In the genomic region with DNA sequence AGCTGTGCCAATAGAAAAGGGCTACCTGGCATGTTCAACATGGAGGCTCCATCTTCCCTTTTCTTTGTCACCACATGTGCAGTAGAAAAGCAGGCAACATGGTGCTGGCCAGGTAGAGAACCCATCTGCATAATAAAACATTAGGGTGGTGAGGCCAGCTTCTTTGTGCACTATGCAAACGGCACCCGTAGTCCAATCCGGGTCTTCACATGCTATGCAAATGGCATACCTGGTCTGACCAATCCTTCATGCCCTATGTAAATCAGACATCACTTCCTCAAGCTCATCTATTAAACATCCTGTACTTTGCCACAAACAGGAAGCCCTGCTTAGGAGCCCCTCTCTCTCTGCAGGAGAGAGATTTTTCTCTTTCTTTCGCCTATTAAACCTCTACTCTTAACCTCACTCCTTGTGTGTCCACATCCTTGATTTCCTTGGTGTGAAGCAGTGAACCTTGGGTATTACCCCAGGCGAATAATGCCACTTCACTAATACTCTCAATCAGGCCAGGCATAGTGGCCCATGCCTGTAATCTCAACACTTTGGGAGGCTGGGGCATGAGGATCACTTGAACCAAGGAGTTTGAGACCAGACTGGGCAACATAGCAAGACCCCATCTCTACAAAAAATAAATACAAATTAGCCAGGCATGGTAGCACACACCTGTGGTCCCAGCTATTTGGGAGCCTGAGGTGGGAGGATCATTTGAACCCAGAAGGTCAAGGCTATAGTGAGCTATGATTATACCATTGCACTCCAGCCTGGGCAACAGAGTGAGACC, we compare ENCODE assay signal across 1 cellular context.
TF ChIP-seq lines count a peak whose summit lies in the region.

No MANE protein-coding gene starts in this region.

TF ChIP-seq in GM23338, 12 proteins besides CTCF, POLR2A, EP300 and RAD21 (continued from another document):
- TF ChIP-seq, protein P1, sequence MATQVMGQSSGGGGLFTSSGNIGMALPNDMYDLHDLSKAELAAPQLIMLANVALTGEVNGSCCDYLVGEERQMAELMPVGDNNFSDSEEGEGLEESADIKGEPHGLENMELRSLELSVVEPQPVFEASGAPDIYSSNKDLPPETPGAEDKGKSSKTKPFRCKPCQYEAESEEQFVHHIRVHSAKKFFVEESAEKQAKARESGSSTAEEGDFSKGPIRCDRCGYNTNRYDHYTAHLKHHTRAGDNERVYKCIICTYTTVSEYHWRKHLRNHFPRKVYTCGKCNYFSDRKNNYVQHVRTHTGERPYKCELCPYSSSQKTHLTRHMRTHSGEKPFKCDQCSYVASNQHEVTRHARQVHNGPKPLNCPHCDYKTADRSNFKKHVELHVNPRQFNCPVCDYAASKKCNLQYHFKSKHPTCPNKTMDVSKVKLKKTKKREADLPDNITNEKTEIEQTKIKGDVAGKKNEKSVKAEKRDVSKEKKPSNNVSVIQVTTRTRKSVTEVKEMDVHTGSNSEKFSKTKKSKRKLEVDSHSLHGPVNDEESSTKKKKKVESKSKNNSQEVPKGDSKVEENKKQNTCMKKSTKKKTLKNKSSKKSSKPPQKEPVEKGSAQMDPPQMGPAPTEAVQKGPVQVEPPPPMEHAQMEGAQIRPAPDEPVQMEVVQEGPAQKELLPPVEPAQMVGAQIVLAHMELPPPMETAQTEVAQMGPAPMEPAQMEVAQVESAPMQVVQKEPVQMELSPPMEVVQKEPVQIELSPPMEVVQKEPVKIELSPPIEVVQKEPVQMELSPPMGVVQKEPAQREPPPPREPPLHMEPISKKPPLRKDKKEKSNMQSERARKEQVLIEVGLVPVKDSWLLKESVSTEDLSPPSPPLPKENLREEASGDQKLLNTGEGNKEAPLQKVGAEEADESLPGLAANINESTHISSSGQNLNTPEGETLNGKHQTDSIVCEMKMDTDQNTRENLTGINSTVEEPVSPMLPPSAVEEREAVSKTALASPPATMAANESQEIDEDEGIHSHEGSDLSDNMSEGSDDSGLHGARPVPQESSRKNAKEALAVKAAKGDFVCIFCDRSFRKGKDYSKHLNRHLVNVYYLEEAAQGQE (IDR thresholded peaks at IDR 0.05; ENCODE audit: unreplicated experiment) = no peak
- TF ChIP-seq STAT1 (IDR thresholded peaks at IDR 0.05; ENCODE audit: unreplicated experiment) = no peak
- no peak for TF ChIP-seq ZNF462 (CRISPR knock-in tag; IDR thresholded peaks at IDR 0.05)
- TF ChIP-seq NANOG (IDR thresholded peaks at IDR 0.05; ENCODE audit: borderline replicate concordance) = no peak
